ENCODE assay signal across 17 cellular contexts in the genomic region with DNA sequence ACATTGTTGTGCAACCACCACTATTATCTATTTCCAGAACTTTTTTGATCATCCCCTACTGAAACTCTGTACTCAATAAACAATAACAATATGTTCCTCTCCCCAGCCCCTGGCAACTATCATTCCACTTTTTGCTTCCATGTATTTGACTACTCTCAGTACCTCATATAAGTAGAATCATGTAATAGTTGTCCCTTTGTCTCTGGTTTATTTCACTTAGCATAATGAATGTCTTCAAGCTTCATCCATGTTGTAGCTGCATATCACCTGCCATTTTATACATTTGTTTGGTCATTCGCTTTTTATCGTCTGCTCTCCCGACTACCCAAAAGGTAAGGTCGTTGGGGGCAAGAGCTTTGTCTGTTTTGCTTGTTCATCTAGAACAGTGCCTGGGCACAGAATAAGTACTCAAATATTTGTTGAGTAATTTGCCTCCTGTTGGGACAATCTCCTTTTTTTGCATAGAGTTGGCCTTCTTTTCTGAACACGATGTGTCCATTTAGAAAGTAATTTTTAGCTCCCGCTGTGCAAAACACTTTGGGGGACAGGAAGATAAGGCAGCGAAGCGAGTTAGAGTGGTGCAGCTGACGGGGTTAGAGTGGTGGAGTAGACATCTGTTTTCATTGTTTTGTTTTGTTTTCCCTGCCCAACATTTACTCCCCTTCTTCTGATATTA.
DNase-seq lines count a peak whose midpoint lies in the region; ATAC-seq and TF ChIP-seq lines count a peak whose summit lies in the region.
"Had no signal": no experiment of that assay in that cellular context is flagged by ENCODE, and none has a peak within 500 bp of the region (broad histone marks: within the 10 kb centered on the region; RNA-seq: fewer than 3 reads in every experiment).

No MANE protein-coding gene starts in this region.

- H3F3A ChIP-seq in GM23338 (replicated peaks; ENCODE audit: low read depth), result no peaks in the 10 kb centered on the region

- WGBS in heart left ventricle, 4 donors, result 48 to 57% (median 51%) methylated on average over 9 of the region's 9 CpGs
- WGBS in stomach, 5 donors, result 33 to 63% (median 55%) methylated on average over 9 of the region's 9 CpGs
- no CpG with 5 or more reads among the region's 9 CpGs for WGBS in trophoblast cell (ENCODE audit: extremely low coverage, insufficient coverage, insufficient read length)

- H3K4me1 ChIP-seq in GM23338 (ENCODE audit: insufficient read depth) (no peaks in the 10 kb centered on the region), heart left ventricle (peaks cover 0 to 45% (median 17%) of the 10 kb centered on the region in 12 donors), stomach (peaks cover 16 to 59% (median 41%) of the 10 kb centered on the region in 4 donors), trophoblast cell (ENCODE audit: control insufficient read depth in 1 of 2, insufficient read depth in 2 of 2, low read length in 2 of 2) (peaks cover 3 to 4% of the 10 kb centered on the region in 2 experiments)

- peak overlapping the region; percentile 81; the same call in 1 of the 2 replicates for H2AFZ ChIP-seq in GM23338
- H2AFZ ChIP-seq in trophoblast cell (ENCODE audit: insufficient read depth, low read length, poor library complexity), result no peak overlapping the region

- H3K14ac ChIP-seq in trophoblast cell (ENCODE audit: low read length), result no peak overlapping the region

- H3K79me1 ChIP-seq in trophoblast cell (ENCODE audit: low read length), result peaks cover 2% of the 10 kb centered on the region

- H3K4me2 ChIP-seq in GM23338 (no peak overlapping the region), trophoblast cell (ENCODE audit: low read length) (no peak overlapping the region)

- no peak overlapping the region for H2BK120ac ChIP-seq in trophoblast cell (ENCODE audit: insufficient read depth, low read length, poor library complexity)

- H3K27ac ChIP-seq in GM23338 (ENCODE audit: low read depth) (no peak overlapping the region), heart left ventricle (peak overlapping the region; percentile 33 to 80 (median 66)), stomach (peak overlapping the region; percentile 4 to 58 (median 50)), trophoblast cell (ENCODE audit: low read depth, low read length) (no peak overlapping the region)
- H3K27ac ChIP-seq in CD4-positive, alpha-beta T cell (ENCODE audit: low read depth, low read length), result no peak overlapping the region
- H3K27ac ChIP-seq: body of pancreas had no signal

- no peak overlapping the region for H3K9ac ChIP-seq in trophoblast cell (ENCODE audit: low read length)

- no peak for TF ChIP-seq POLR2A in heart left ventricle (IDR thresholded peaks at IDR 0.05)
- no peak for TF ChIP-seq POLR2A in stomach (IDR thresholded peaks at IDR 0.05)

- H2BK12ac ChIP-seq in trophoblast cell (ENCODE audit: low read length), result no peak overlapping the region

- H4K20me1 ChIP-seq in GM23338 (replicated peaks; ENCODE audit: insufficient read depth), result no peaks in the 10 kb centered on the region

- POLR2A ChIA-PET in CD4-positive, alpha-beta T cell (lab: Charles Lee), result no interaction called here

- no peak for DNase-seq in GM23338 (ENCODE audit: low spot score)
- peak; percentile 24 for DNase-seq in NCI-H2227 (lab: John Stamatoyannopoulos, UW; ENCODE audit: unreplicated experiment)
- DNase-seq in heart left ventricle, result no peak
- DNase-seq in stomach, result no peak
- DNase-seq in CD4-positive, alpha-beta T cell, result no peak
- DNase-seq in Ammon's horn (ENCODE audit: low spot score), result no peak
- no peak for DNase-seq in trophoblast cell
- DNase-seq: activated CD4-positive, CD25-positive, alpha-beta regulatory T cell; activated CD8-positive, alpha-beta memory T cell treated with anti-CD3 and anti-CD28 coated beads, Interleukin-2, amount 50 U/mL, for 48 hours; activated naive CD4-positive, alpha-beta T cell treated with Interleukin-2 at 50 U/mL for 16 hours; body of pancreas; DMS 273 treated with DMSO at 0.1 percent for 48 hours; dorsolateral prefrontal cortex; MG63; NCI-H524; T-helper 1 cell had no signal

- no peak overlapping the region for H3K18ac ChIP-seq in trophoblast cell (ENCODE audit: low read length)

- H3K79me2 ChIP-seq in GM23338 (replicated peaks; ENCODE audit: insufficient read depth) (no peaks in the 10 kb centered on the region), trophoblast cell (ENCODE audit: control insufficient read depth, insufficient read depth, low read length, poor library complexity) (no peaks in the 10 kb centered on the region)

- H3K9me3 ChIP-seq in heart left ventricle (peaks cover 0 to 11% (median 0%) of the 10 kb centered on the region in 12 donors), stomach (peaks cover 0 to 6% (median 0%) of the 10 kb centered on the region in 4 donors), trophoblast cell (ENCODE audit: insufficient read depth, low read depth, low read length) (peaks cover 1% of the 10 kb centered on the region)
- H3K9me3 ChIP-seq in CD4-positive, alpha-beta T cell (ENCODE audit: control insufficient read depth, low read length), result no peaks in the 10 kb centered on the region
- H3K9me3 ChIP-seq: body of pancreas had no signal

- no peak for TF ChIP-seq CTCF in GM23338 (conservative IDR thresholded peaks at IDR 0.05; ENCODE audit: low read depth in 2 of 2)
- no peak for TF ChIP-seq CTCF in heart left ventricle (IDR thresholded peaks at IDR 0.05)
- no peak for TF ChIP-seq CTCF in stomach (IDR thresholded peaks at IDR 0.05)
- no peak for TF ChIP-seq CTCF in CD4-positive, alpha-beta T cell (IDR thresholded peaks at IDR 0.05)

- H3K36me3 ChIP-seq in GM23338 (ENCODE audit: insufficient read depth) (peaks cover 3% of the 10 kb centered on the region; the same call in 1 of the 2 replicates), heart left ventricle (no peaks in the 10 kb centered on the region), stomach (no peaks in the 10 kb centered on the region), trophoblast cell (ENCODE audit: control insufficient read depth in 1 of 2, insufficient read depth in 2 of 2, low read length in 2 of 2) (no peaks in the 10 kb centered on the region)
- H3K36me3 ChIP-seq: MG63 had no signal

- ATAC-seq in GM23338, result no peak
- peak in 2 of 4 donors; percentile 14 to 47 for ATAC-seq in heart left ventricle
- ATAC-seq in CD4-positive, alpha-beta T cell (ENCODE audit: poor library complexity), result no peak
- ATAC-seq in GM21515 (IDR thresholded peaks at IDR 0.05; ENCODE audit: unreplicated experiment), result no peak
- ATAC-seq: body of pancreas had no signal

- no peak overlapping the region for H4K91ac ChIP-seq in trophoblast cell (ENCODE audit: low read depth, low read length)

- peaks cover 6% of the 10 kb centered on the region; the same call in 2 of the 3 replicates for H3K4me1 Mint-ChIP-seq in GM23338
- no peaks in the 10 kb centered on the region for H3K4me1 Mint-ChIP-seq in CD4-positive, alpha-beta T cell (ENCODE audit: low read depth)

- no peak overlapping the region for H3K27ac Mint-ChIP-seq in GM23338
- no peak overlapping the region for H3K27ac Mint-ChIP-seq in CD4-positive, alpha-beta T cell

- CTCF ChIA-PET in CD4-positive, alpha-beta T cell (lab: Charles Lee), result no interaction called here

- H3K4me3 ChIP-seq in GM23338, result no peak overlapping the region
- H3K4me3 ChIP-seq in heart left ventricle, result no peak overlapping the region
- H3K4me3 ChIP-seq in stomach, result no peak overlapping the region
- no peak overlapping the region for H3K4me3 ChIP-seq in trophoblast cell (ENCODE audit: low read depth, low read length)
- H3K4me3 ChIP-seq: body of pancreas, dorsolateral prefrontal cortex, MG63 had no signal

- H3K27me3 ChIP-seq in GM23338 (ENCODE audit: insufficient read depth) (no peaks in the 10 kb centered on the region), heart left ventricle (no peaks in the 10 kb centered on the region), stomach (no peaks in the 10 kb centered on the region), trophoblast cell (ENCODE audit: insufficient read depth, low read length) (no peaks in the 10 kb centered on the region)
- H3K27me3 ChIP-seq in CD4-positive, alpha-beta T cell (ENCODE audit: control insufficient read depth, insufficient read depth, low read length), result no peaks in the 10 kb centered on the region
- H3K27me3 ChIP-seq: body of pancreas, dorsolateral prefrontal cortex, MG63 had no signal

- no peak for TF ChIP-seq EP300 in stomach (IDR thresholded peaks at IDR 0.05)

- H3K23ac ChIP-seq in trophoblast cell (ENCODE audit: low read length), result no peak overlapping the region

- peaks cover 5% of the 10 kb centered on the region for H3K36me3 Mint-ChIP-seq in GM23338 (ENCODE audit: low read depth)
- H3K36me3 Mint-ChIP-seq in CD4-positive, alpha-beta T cell (ENCODE audit: low read depth), result no peaks in the 10 kb centered on the region

- H4K8ac ChIP-seq in trophoblast cell (ENCODE audit: low read depth, low read length), result no peak overlapping the region

- H2BK5ac ChIP-seq in trophoblast cell (ENCODE audit: low read depth, low read length, poor library complexity), result no peak overlapping the region

- H3K9me2 ChIP-seq in GM23338 (ENCODE audit: insufficient read depth), result 0 out of 2 replicates have a peak, but pooled peaks cover 5% of the 10 kb centered on the region

- no peak overlapping the region for H3K4ac ChIP-seq in trophoblast cell (ENCODE audit: low read depth, low read length)

- intact Hi-C loops in heart left ventricle (cut with DNase I) (no loop called here), stomach (cut with DNase I; ENCODE audit: low total_unique reads) (no loop called here)
- intact Hi-C loops in CD4-positive, alpha-beta T cell (cut with DNase I, micrococcal nuclease), result no loop called here

- H4K12ac ChIP-seq in trophoblast cell (ENCODE audit: low read depth, low read length), result no peak overlapping the region

- H3K4me3 Mint-ChIP-seq in GM23338, result no peak overlapping the region
- H3K4me3 Mint-ChIP-seq in CD4-positive, alpha-beta T cell, result no peak overlapping the region

- H2AK5ac ChIP-seq in trophoblast cell (ENCODE audit: low read length), result no peak overlapping the region

- H3K9me3 Mint-ChIP-seq in GM23338, result peaks cover 16% of the 10 kb centered on the region
- peaks cover 8% of the 10 kb centered on the region for H3K9me3 Mint-ChIP-seq in CD4-positive, alpha-beta T cell

- peaks cover 3% of the 10 kb centered on the region for H3K27me3 Mint-ChIP-seq in GM23338 (ENCODE audit: insufficient read depth, low read depth, poor library complexity)
- no peaks in the 10 kb centered on the region for H3K27me3 Mint-ChIP-seq in CD4-positive, alpha-beta T cell

TF ChIP-seq in GM23338, 12 proteins besides CTCF, POLR2A, EP300 and RAD21 (continues in another document):
- no peak for TF ChIP-seq JUNB (IDR thresholded peaks at IDR 0.05; ENCODE audit: unreplicated experiment)
- TF ChIP-seq POLR2AphosphoS5 (IDR thresholded peaks at IDR 0.05; ENCODE audit: low read depth), result no peak

Comparison
In these comparisons a context has a peak if more than half of its experiments do, and no peak if none do; other contexts are left out.
1. H3K27ac ChIP-seq: peak in heart left ventricle (12 of 12) and stomach (5 of 5); none in GM23338 (single experiment), CD4-positive, alpha-beta T cell (single experiment) and trophoblast cell (single experiment).